18 cellular contexts compared by ENCODE assay signal in the genomic region with DNA sequence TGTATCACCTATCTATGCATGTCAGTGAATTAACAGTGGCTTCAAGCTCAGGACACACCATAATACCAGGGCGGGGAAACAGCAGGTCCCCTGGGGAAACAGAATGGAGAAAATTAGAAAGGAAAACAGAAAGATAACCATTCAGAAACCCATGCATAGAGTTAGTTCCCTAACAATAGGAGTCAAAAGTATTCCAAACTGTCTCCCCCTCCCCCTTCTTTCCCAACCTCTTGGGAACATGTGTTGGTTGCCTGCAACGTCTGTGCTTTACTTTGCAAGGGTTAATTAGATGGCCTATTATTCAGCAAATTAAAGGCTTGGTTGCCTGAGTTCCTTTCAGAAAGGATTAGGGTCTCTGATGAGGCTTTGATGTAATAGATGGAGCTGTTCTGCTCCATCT.
DNase-seq lines count a peak whose midpoint lies in the region; ATAC-seq and TF ChIP-seq lines count a peak whose summit lies in the region.
"Had no signal": no experiment of that assay in that cellular context is flagged by ENCODE, and none has a peak within 500 bp of the region (broad histone marks: within the 10 kb centered on the region; RNA-seq: fewer than 3 reads in every experiment).

No MANE protein-coding gene starts in this region.

- no peaks in the 10 kb centered on the region for H3K4me1 ChIP-seq in NT2/D1 (ENCODE audit: insufficient read depth, insufficient read length)
- peaks cover 62% of the 10 kb centered on the region for H3K4me1 ChIP-seq in neural progenitor cell
- H3K4me1 ChIP-seq: spleen, stomach, uterus had no signal

- no peak for DNase-seq in activated CD8-positive, alpha-beta T cell treated with anti-CD3 and anti-CD28 coated beads, Interleukin-2, amount 10 ng/mL, durations not matched to agents 7 days and 5 days
- DNase-seq in activated CD8-positive, alpha-beta T cell treated with anti-CD3 and anti-CD28 coated beads for 36 hours = no peak
- peak; percentile 21 for DNase-seq in NCI-H146 treated with DMSO at 0.1 percent for 48 hours (lab: John Stamatoyannopoulos, UW; ENCODE audit: unreplicated experiment)
- DNase-seq in NT2/D1 (ENCODE audit: low read depth, low spot score) = peak; percentile 87
- DNase-seq in neural progenitor cell (ENCODE audit: low spot score) = peak; percentile 94
- no peak for DNase-seq in COLO668 (lab: John Stamatoyannopoulos, UW; ENCODE audit: unreplicated experiment)
- DNase-seq in stimulated activated CD4-positive, alpha-beta T cell treated with anti-CD3 and anti-CD28 coated beads, Interleukin-2, amount 100 ng/mL, for 48 hours = no peak
- DNase-seq: activated CD4-positive, alpha-beta T cell treated with anti-CD3 and anti-CD28 coated beads for 1 hour; activated T-cell treated with anti-CD3 and anti-CD28 coated beads, Interleukin-2, amount 50 U/mL, for 4 hours; effector memory CD4-positive, alpha-beta T cell; NCI-H187 treated with DMSO at 0.1 percent for 48 hours; posterior cingulate gyrus; SIG-M5; spleen; stomach; uterus had no signal

- no peak overlapping the region for H3K4me3 ChIP-seq in NT2/D1 (ENCODE audit: insufficient read length, low read depth)
- H3K4me3 ChIP-seq in neural progenitor cell = peak overlapping the region; percentile 40
- H3K4me3 ChIP-seq: spleen, stomach, uterus had no signal

- peak overlapping the region; percentile 96 for H3K27ac ChIP-seq in neural progenitor cell
- H3K27ac ChIP-seq: spleen, stomach, uterus had no signal

- H3K27me3 Mint-ChIP-seq in activated CD8-positive, alpha-beta T cell treated with anti-CD3 and anti-CD28 coated beads, Interleukin-2, amount 10 ng/mL, durations not matched to agents 7 days and 5 days (ENCODE audit: low read depth) = peaks cover 3% of the 10 kb centered on the region
- H3K27me3 Mint-ChIP-seq in activated CD8-positive, alpha-beta T cell treated with anti-CD3 and anti-CD28 coated beads for 36 hours = peaks cover 5% of the 10 kb centered on the region
- H3K27me3 Mint-ChIP-seq in neural progenitor cell (ENCODE audit: insufficient read depth, low read depth) = peaks cover 5% of the 10 kb centered on the region
- H3K27me3 Mint-ChIP-seq in stimulated activated memory B cell treated with anti-CD40 and anti-IgM and Interleukin-4, amounts not matched to agents 10 μg/mL and 1 μg/mL and 100 μg/mL, for 72 hours = peaks cover 25% of the 10 kb centered on the region

- intact Hi-C loops in activated CD8-positive, alpha-beta T cell treated with anti-CD3 and anti-CD28 coated beads for 36 hours (cut with micrococcal nuclease) = no loop called here

- CTCF ChIA-PET in activated CD8-positive, alpha-beta T cell treated with anti-CD3 and anti-CD28 coated beads, Interleukin-2, amount 10 ng/mL, durations not matched to agents 7 days and 5 days (lab: Charles Lee) = interaction anchor here (1.1 to 1.9 kb wide), 6 partner anchors 9 to 119 kb away, joined by 3 to 7 read pairs (median 4); no protein-coding TSS in a partner anchor
- CTCF ChIA-PET in activated CD8-positive, alpha-beta T cell treated with anti-CD3 and anti-CD28 coated beads for 36 hours (lab: Charles Lee) = interaction anchor here (1.9 kb wide), 2 partner anchors 11 to 15 kb away, joined by 4 to 6 read pairs; no protein-coding TSS in a partner anchor

- peaks cover 2% of the 10 kb centered on the region for H3K36me3 Mint-ChIP-seq in activated CD8-positive, alpha-beta T cell treated with anti-CD3 and anti-CD28 coated beads, Interleukin-2, amount 10 ng/mL, durations not matched to agents 7 days and 5 days (ENCODE audit: low read depth)
- H3K36me3 Mint-ChIP-seq in activated CD8-positive, alpha-beta T cell treated with anti-CD3 and anti-CD28 coated beads for 36 hours (ENCODE audit: low read depth) = no peaks in the 10 kb centered on the region
- H3K36me3 Mint-ChIP-seq in neural progenitor cell = no peaks in the 10 kb centered on the region
- no peaks in the 10 kb centered on the region for H3K36me3 Mint-ChIP-seq in stimulated activated memory B cell treated with anti-CD40 and anti-IgM and Interleukin-4, amounts not matched to agents 10 μg/mL and 1 μg/mL and 100 μg/mL, for 72 hours

- peak overlapping the region; percentile 57 for H3K27ac Mint-ChIP-seq in activated CD8-positive, alpha-beta T cell treated with anti-CD3 and anti-CD28 coated beads, Interleukin-2, amount 10 ng/mL, durations not matched to agents 7 days and 5 days
- no peak overlapping the region for H3K27ac Mint-ChIP-seq in activated CD8-positive, alpha-beta T cell treated with anti-CD3 and anti-CD28 coated beads for 36 hours
- H3K27ac Mint-ChIP-seq in neural progenitor cell = peak overlapping the region; percentile 13
- no peak overlapping the region for H3K27ac Mint-ChIP-seq in stimulated activated memory B cell treated with anti-CD40 and anti-IgM and Interleukin-4, amounts not matched to agents 10 μg/mL and 1 μg/mL and 100 μg/mL, for 72 hours

- peaks cover 52% of the 10 kb centered on the region for H3K4me1 Mint-ChIP-seq in activated CD8-positive, alpha-beta T cell treated with anti-CD3 and anti-CD28 coated beads, Interleukin-2, amount 10 ng/mL, durations not matched to agents 7 days and 5 days (ENCODE audit: low read depth)
- peaks cover 17% of the 10 kb centered on the region for H3K4me1 Mint-ChIP-seq in activated CD8-positive, alpha-beta T cell treated with anti-CD3 and anti-CD28 coated beads for 36 hours (ENCODE audit: low read depth)
- H3K4me1 Mint-ChIP-seq in neural progenitor cell = peaks cover 29% of the 10 kb centered on the region
- peaks cover 6% of the 10 kb centered on the region for H3K4me1 Mint-ChIP-seq in stimulated activated memory B cell treated with anti-CD40 and anti-IgM and Interleukin-4, amounts not matched to agents 10 μg/mL and 1 μg/mL and 100 μg/mL, for 72 hours

- no peaks in the 10 kb centered on the region for H3K79me2 ChIP-seq in neural progenitor cell (ENCODE audit: low read depth)

- H2AFZ ChIP-seq in neural progenitor cell (replicated peaks) = no peak overlapping the region

- no peaks in the 10 kb centered on the region for H3K36me3 ChIP-seq in NT2/D1 (ENCODE audit: insufficient read depth, insufficient read length, low read length)
- H3K36me3 ChIP-seq in neural progenitor cell = no peaks in the 10 kb centered on the region
- H3K36me3 ChIP-seq: spleen, stomach, uterus had no signal

- H3F3A ChIP-seq in neural progenitor cell (ENCODE audit: low read depth) = peaks cover 51% of the 10 kb centered on the region

- peak overlapping the region; percentile 16 for H3K4me3 Mint-ChIP-seq in activated CD8-positive, alpha-beta T cell treated with anti-CD3 and anti-CD28 coated beads, Interleukin-2, amount 10 ng/mL, durations not matched to agents 7 days and 5 days
- H3K4me3 Mint-ChIP-seq in activated CD8-positive, alpha-beta T cell treated with anti-CD3 and anti-CD28 coated beads for 36 hours = no peak overlapping the region
- peak overlapping the region; percentile 10 for H3K4me3 Mint-ChIP-seq in neural progenitor cell
- H3K4me3 Mint-ChIP-seq in stimulated activated memory B cell treated with anti-CD40 and anti-IgM and Interleukin-4, amounts not matched to agents 10 μg/mL and 1 μg/mL and 100 μg/mL, for 72 hours = no peak overlapping the region
- H3K4me3 Mint-ChIP-seq: activated T-cell treated with anti-CD3 and anti-CD28 coated beads, Interleukin-2, amount 50 U/mL, for 4 hours; central memory CD8-positive, alpha-beta T cell had no signal

- no peak overlapping the region for H3K9ac ChIP-seq in NT2/D1 (ENCODE audit: insufficient read length, low read depth)
- no peak overlapping the region for H3K9ac ChIP-seq in neural progenitor cell

- no peaks in the 10 kb centered on the region for H3K9me3 Mint-ChIP-seq in activated CD8-positive, alpha-beta T cell treated with anti-CD3 and anti-CD28 coated beads, Interleukin-2, amount 10 ng/mL, durations not matched to agents 7 days and 5 days (ENCODE audit: insufficient read depth)
- no peaks in the 10 kb centered on the region for H3K9me3 Mint-ChIP-seq in activated CD8-positive, alpha-beta T cell treated with anti-CD3 and anti-CD28 coated beads for 36 hours
- H3K9me3 Mint-ChIP-seq in neural progenitor cell = no peaks in the 10 kb centered on the region
- H3K9me3 Mint-ChIP-seq in stimulated activated memory B cell treated with anti-CD40 and anti-IgM and Interleukin-4, amounts not matched to agents 10 μg/mL and 1 μg/mL and 100 μg/mL, for 72 hours = no peaks in the 10 kb centered on the region
- H3K9me3 Mint-ChIP-seq: activated T-cell treated with anti-CD3 and anti-CD28 coated beads, Interleukin-2, amount 50 U/mL, for 4 hours; central memory CD8-positive, alpha-beta T cell had no signal

- H3K27me3 ChIP-seq in NT2/D1 (ENCODE audit: insufficient read depth, insufficient read length) (no peaks in the 10 kb centered on the region), neural progenitor cell (no peaks in the 10 kb centered on the region)
- H3K27me3 ChIP-seq: spleen, stomach, uterus had no signal

- ATAC-seq in activated CD8-positive, alpha-beta T cell treated with anti-CD3 and anti-CD28 coated beads, Interleukin-2, amount 10 ng/mL, durations not matched to agents 7 days and 5 days = peak; percentile 32
- ATAC-seq in activated CD8-positive, alpha-beta T cell treated with anti-CD3 and anti-CD28 coated beads for 36 hours = no peak
- ATAC-seq in stimulated activated memory B cell treated with anti-CD40 and anti-IgM and Interleukin-4, amounts not matched to agents 10 μg/mL and 1 μg/mL and 100 μg/mL, for 72 hours = no peak
- ATAC-seq: activated T-cell treated with anti-CD3 and anti-CD28 coated beads, Interleukin-2, amount 50 U/mL, for 4 hours had no signal

- no peaks in the 10 kb centered on the region for H3K9me3 ChIP-seq in NT2/D1 (ENCODE audit: insufficient read depth, low read length)
- no peaks in the 10 kb centered on the region for H3K9me3 ChIP-seq in neural progenitor cell (ENCODE audit: low read depth)
- H3K9me3 ChIP-seq: spleen, stomach, uterus had no signal

- H4K20me1 ChIP-seq in neural progenitor cell (ENCODE audit: low read depth) = no peaks in the 10 kb centered on the region

- no peak for TF ChIP-seq CTCF in activated CD8-positive, alpha-beta T cell treated with anti-CD3 and anti-CD28 coated beads for 36 hours (IDR thresholded peaks at IDR 0.05)
- no peak for TF ChIP-seq CTCF in neural progenitor cell (IDR thresholded peaks at IDR 0.05)

- POLR2A ChIA-PET in activated CD8-positive, alpha-beta T cell treated with anti-CD3 and anti-CD28 coated beads, Interleukin-2, amount 10 ng/mL, durations not matched to agents 7 days and 5 days (lab: Charles Lee) = no interaction called here
- POLR2A ChIA-PET in activated CD8-positive, alpha-beta T cell treated with anti-CD3 and anti-CD28 coated beads for 36 hours (lab: Charles Lee) = no interaction called here

- peak overlapping the region; percentile 76 for H3K4me2 ChIP-seq in neural progenitor cell

Comparison
In these comparisons a context has a peak if more than half of its experiments do, and no peak if none do; other contexts are left out.
1. H3K27ac Mint-ChIP-seq: peak in activated CD8-positive, alpha-beta T cell treated with anti-CD3 and anti-CD28 coated beads, Interleukin-2, amount 10 ng/mL, durations not matched to agents 7 days and 5 days (single experiment) and neural progenitor cell (single experiment); none in activated CD8-positive, alpha-beta T cell treated with anti-CD3 and anti-CD28 coated beads for 36 hours (single experiment) and stimulated activated memory B cell treated with anti-CD40 and anti-IgM and Interleukin-4, amounts not matched to agents 10 μg/mL and 1 μg/mL and 100 μg/mL, for 72 hours (single experiment).
2. H3K4me3 Mint-ChIP-seq: peak in activated CD8-positive, alpha-beta T cell treated with anti-CD3 and anti-CD28 coated beads, Interleukin-2, amount 10 ng/mL, durations not matched to agents 7 days and 5 days (single experiment) and neural progenitor cell (single experiment); none in activated CD8-positive, alpha-beta T cell treated with anti-CD3 and anti-CD28 coated beads for 36 hours (single experiment) and stimulated activated memory B cell treated with anti-CD40 and anti-IgM and Interleukin-4, amounts not matched to agents 10 μg/mL and 1 μg/mL and 100 μg/mL, for 72 hours (single experiment).
3. DNase-seq: peak in NCI-H146 treated with DMSO at 0.1 percent for 48 hours (single experiment), NT2/D1 (single experiment) and neural progenitor cell (single experiment); none in activated CD8-positive, alpha-beta T cell treated with anti-CD3 and anti-CD28 coated beads, Interleukin-2, amount 10 ng/mL, durations not matched to agents 7 days and 5 days (single experiment), activated CD8-positive, alpha-beta T cell treated with anti-CD3 and anti-CD28 coated beads for 36 hours (single experiment), COLO668 (single experiment) and stimulated activated CD4-positive, alpha-beta T cell treated with anti-CD3 and anti-CD28 coated beads, Interleukin-2, amount 100 ng/mL, for 48 hours (0 of 2).